In the genomic region with DNA sequence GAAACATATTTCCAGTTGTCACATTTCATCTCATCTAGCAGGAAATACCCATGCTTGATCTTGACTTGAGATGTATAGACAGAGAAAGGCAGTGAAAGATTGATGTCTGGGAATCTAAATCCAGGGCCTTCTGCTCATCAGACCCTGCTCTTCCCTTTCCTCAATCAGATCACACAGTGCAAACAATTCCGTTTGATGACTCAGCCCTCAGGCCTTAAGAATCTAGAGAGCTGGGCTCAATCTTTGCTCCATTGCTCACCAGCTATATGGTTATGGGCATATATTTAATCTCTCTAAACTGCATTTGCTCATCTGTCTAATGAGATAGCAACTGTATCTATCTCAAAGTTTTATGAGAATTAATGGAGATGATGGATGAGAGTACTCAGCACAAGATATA, we compare ENCODE assay signal across 22 cellular contexts.
DNase-seq lines count a peak whose midpoint lies in the region; ATAC-seq and TF ChIP-seq lines count a peak whose summit lies in the region.
"Had no signal": no experiment of that assay in that cellular context is flagged by ENCODE, and none has a peak within 500 bp of the region (broad histone marks: within the 10 kb centered on the region; RNA-seq: fewer than 3 reads in every experiment).

No MANE protein-coding gene starts in this region.

- no peak overlapping the region for H3K4me3 ChIP-seq in breast epithelium
- no peak overlapping the region for H3K4me3 ChIP-seq in adipocyte (ENCODE audit: low read length)
- H3K4me3 ChIP-seq: cardiac muscle cell, gastrocnemius medialis, Peyer's patch had no signal

- no peak overlapping the region for H3K27ac Mint-ChIP-seq in MCF 10A (ENCODE audit: low read depth, unreplicated experiment)
- H3K27ac Mint-ChIP-seq in CD14-positive monocyte, result no peak overlapping the region
- H3K27ac Mint-ChIP-seq: activated naive CD4-positive, alpha-beta T cell treated with anti-CD3 and anti-CD28 coated beads, Interleukin-2, amount 10 ng/mL, durations not matched to agents 7 days and 5 days; nephron progenitor cell had no signal

- H3K36me3 Mint-ChIP-seq in MCF 10A (ENCODE audit: insufficient read depth, unreplicated experiment) (peaks cover 5% of the 10 kb centered on the region), CD14-positive monocyte (no peaks in the 10 kb centered on the region)
- H3K36me3 Mint-ChIP-seq: activated naive CD4-positive, alpha-beta T cell treated with anti-CD3 and anti-CD28 coated beads, Interleukin-2, amount 10 ng/mL, durations not matched to agents 7 days and 5 days had no signal

- intact Hi-C loops in MCF 10A (cut with micrococcal nuclease) (no loop called here), breast epithelium (cut with DNase I; ENCODE audit: low total_unique reads) (no loop called here), CD14-positive monocyte (cut with micrococcal nuclease) (no loop called here)

- H3K9me3 Mint-ChIP-seq in MCF 10A (ENCODE audit: unreplicated experiment) (no peaks in the 10 kb centered on the region), CD14-positive monocyte (peaks cover 4 to 12% (median 5%) of the 10 kb centered on the region in 7 donors)

- TF ChIP-seq POLR2A in breast epithelium (IDR thresholded peaks at IDR 0.05), result no peak

- peaks cover 0 to 4% of the 10 kb centered on the region in 2 donors for H3K9me3 ChIP-seq in breast epithelium
- peaks cover 6% of the 10 kb centered on the region for H3K9me3 ChIP-seq in adipocyte (ENCODE audit: control insufficient read depth, low read length)
- H3K9me3 ChIP-seq: gastrocnemius medialis, Peyer's patch had no signal

- H3K4me3 Mint-ChIP-seq in MCF 10A (ENCODE audit: unreplicated experiment) (no peak overlapping the region), CD14-positive monocyte (no peak overlapping the region)
- H3K4me3 Mint-ChIP-seq: activated naive CD4-positive, alpha-beta T cell treated with anti-CD3 and anti-CD28 coated beads, Interleukin-2, amount 10 ng/mL, durations not matched to agents 7 days and 5 days; nephron progenitor cell had no signal

- DNase-seq in MCF 10A (ENCODE audit: unreplicated experiment) (peak; percentile 20), breast epithelium (ENCODE audit: low spot score in 2 of 2) (no peak), adipocyte (ENCODE audit: low read depth) (peak; percentile 22), foreskin melanocyte (peak; percentile 14), CD14-positive monocyte (ENCODE audit: low spot score) (no peak), dedifferentiated amniotic fluid mesenchymal stem cell (ENCODE audit: extremely low spot score) (no peak)
- DNase-seq in activated T-cell treated with anti-CD3 and anti-CD28 coated beads, Interleukin-2, amount 50 U/mL, for 1 hour, result no peak
- DNase-seq: activated CD4-positive, CD25-positive, alpha-beta regulatory T cell treated with anti-CD3 and anti-CD28 coated beads, Interleukin-2, amount 50 U/mL, for 72 hours; activated naive CD4-positive, alpha-beta T cell treated with anti-CD3 and anti-CD28 coated beads, Interleukin-2, amount 10 ng/mL, durations not matched to agents 7 days and 5 days; effector memory CD4-positive, alpha-beta T cell; gastrocnemius medialis; GDM1; HCEC 1CT; mesenchymal stem cell; NCI-H1092; NCI-H748 treated with DMSO at 0.1 percent for 48 hours; nephron progenitor cell; Peyer's patch; retina; T-helper 1 cell had no signal

- POLR2A ChIA-PET in MCF 10A (lab: Yijun Ruan, JAX), result interaction anchor here (1.0 kb wide), 1 partner anchor 10 kb away, joined by 4 read pairs; no protein-coding TSS in a partner anchor

- no peak overlapping the region for H3K27ac ChIP-seq in breast epithelium
- H3K27ac ChIP-seq: cardiac muscle cell, gastrocnemius medialis, Peyer's patch had no signal

- no TSS peak for BruUV-seq in MCF 10A (replicated peaks; lab: Mats Ljungman, UMichigan)

- no peak overlapping the region for H3K9ac ChIP-seq in adipocyte (ENCODE audit: low read length)

- H3K4me1 ChIP-seq in breast epithelium, result no peaks in the 10 kb centered on the region
- H3K4me1 ChIP-seq in adipocyte (ENCODE audit: control insufficient read depth, insufficient read depth, low read length), result peaks cover 19% of the 10 kb centered on the region
- H3K4me1 ChIP-seq: Peyer's patch had no signal

- H3K4me1 Mint-ChIP-seq in MCF 10A (ENCODE audit: insufficient read depth, unreplicated experiment), result no peaks in the 10 kb centered on the region
- no peaks in the 10 kb centered on the region for H3K4me1 Mint-ChIP-seq in CD14-positive monocyte
- H3K4me1 Mint-ChIP-seq: activated naive CD4-positive, alpha-beta T cell treated with anti-CD3 and anti-CD28 coated beads, Interleukin-2, amount 10 ng/mL, durations not matched to agents 7 days and 5 days; nephron progenitor cell had no signal

- no peaks in the 10 kb centered on the region for H3K27me3 ChIP-seq in breast epithelium
- no peaks in the 10 kb centered on the region for H3K27me3 ChIP-seq in adipocyte (replicated peaks; ENCODE audit: control insufficient read depth, insufficient read depth, low read length)
- H3K27me3 ChIP-seq: cardiac muscle cell, gastrocnemius medialis, Peyer's patch had no signal

- H3K36me3 ChIP-seq in breast epithelium (no peaks in the 10 kb centered on the region), adipocyte (ENCODE audit: control insufficient read depth, insufficient read depth, low read length, severe bottlenecking) (no peaks in the 10 kb centered on the region)
- H3K36me3 ChIP-seq: cardiac muscle cell, gastrocnemius medialis, Peyer's patch had no signal

- no peak for TF ChIP-seq CTCF in MCF 10A (IDR thresholded peaks at IDR 0.05; ENCODE audit: unreplicated experiment)
- no peak for TF ChIP-seq CTCF in breast epithelium (IDR thresholded peaks at IDR 0.05)
- no peak for TF ChIP-seq CTCF in CD14-positive monocyte (IDR thresholded peaks at IDR 0.05)

- no peak for ATAC-seq in GM21390 (IDR thresholded peaks at IDR 0.05; ENCODE audit: unreplicated experiment)
- ATAC-seq: gastrocnemius medialis had no signal

- H3K27me3 Mint-ChIP-seq in MCF 10A (ENCODE audit: insufficient read depth, unreplicated experiment) (no peaks in the 10 kb centered on the region), CD14-positive monocyte (ENCODE audit: low read depth in 3 of 3) (no peaks in the 10 kb centered on the region)
- H3K27me3 Mint-ChIP-seq: activated naive CD4-positive, alpha-beta T cell treated with anti-CD3 and anti-CD28 coated beads, Interleukin-2, amount 10 ng/mL, durations not matched to agents 7 days and 5 days had no signal

- CTCF ChIA-PET in MCF 10A (lab: Yijun Ruan, JAX), result interaction anchor here (0.6 kb wide), 1 partner anchor 58 kb away, joined by 3 read pairs; no protein-coding TSS in a partner anchor

Comparison
In these comparisons a context has a peak if more than half of its experiments do, and no peak if none do; other contexts are left out.
1. DNase-seq: peak in MCF 10A (single experiment), adipocyte (single experiment) and foreskin melanocyte (single experiment); none in breast epithelium (0 of 2), CD14-positive monocyte (single experiment), activated T-cell treated with anti-CD3 and anti-CD28 coated beads, Interleukin-2, amount 50 U/mL, for 1 hour (single experiment) and dedifferentiated amniotic fluid mesenchymal stem cell (single experiment).